In the genomic region with DNA sequence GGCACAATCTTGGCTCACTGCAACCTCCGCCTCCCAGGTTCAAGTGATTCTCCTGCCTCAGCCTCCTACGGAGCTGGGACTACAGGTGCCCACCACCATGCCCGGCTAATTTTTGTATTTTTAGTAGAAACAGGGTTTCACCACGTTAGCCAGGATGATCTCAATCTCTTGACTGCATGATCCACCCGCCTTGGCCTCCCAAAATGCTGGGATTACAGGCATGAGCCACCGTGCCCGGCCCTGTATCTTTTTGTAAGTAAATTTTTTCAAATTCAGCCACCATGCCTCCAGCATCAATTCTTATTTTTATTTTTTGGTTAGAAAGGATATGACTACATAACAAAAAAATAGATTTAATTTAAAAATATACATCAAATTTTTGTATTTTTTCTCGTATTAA, we compare ENCODE assay signal across 9 cellular contexts. TPM values are rescaled to one million over a fixed set of nuclear protein-coding genes. Genes with fewer than 3 reads are reported as not detected.
"Had no signal": no experiment of that assay in that cellular context is flagged by ENCODE, and none has a peak within 500 bp of the region (broad histone marks: within the 10 kb centered on the region; RNA-seq: fewer than 3 reads in every experiment).

No MANE protein-coding gene starts in this region.

RNA-seq across cellular contexts. Expression of gene DKK2, which starts 36.7 kb away (rescaled TPM):
- total RNA-seq: activated naive CD4-positive, alpha-beta T cell treated with anti-CD3 and anti-CD28 coated beads for 36 hours; activated naive CD4-positive, alpha-beta T cell treated with anti-CD3 and anti-CD28 coated beads, Interleukin-2, amount 50 U/mL, for 72 hours; activated naive CD8-positive, alpha-beta T cell treated with anti-CD3 and anti-CD28 coated beads for 36 hours; activated naive CD8-positive, alpha-beta T cell treated with anti-CD3 and anti-CD28 coated beads, Interleukin-2, amount 10 ng/mL, durations not matched to agents 7 days and 5 days; activated T-cell treated with anti-CD3 and anti-CD28 coated beads, Interleukin-2, amount 50 U/mL, for 4 hours; activated T-cell treated with anti-CD3 and anti-CD28 coated beads, Interleukin-2, amount 50 U/mL, for 72 hours; activated T-helper 1 cell treated with anti-CD3 and anti-CD28 coated beads, Interleukin-12 subunit alpha, Interleukin-12 subunit beta, Interleukin-2, Interleukin-4 antibody, amounts not matched to agents 30 ng/mL and 10 ng/mL and 1 ng/mL, durations not matched to agents 14 hours and 24 hours and 36 hours; activated T-helper 2 cell treated with anti-CD3 and anti-CD28 coated beads, Interferon-gamma antibody, Interleukin-2, Interleukin-4, amounts not matched to agents 10 μg/mL and 5 μg/mL and 100 μg/mL, durations not matched to agents 14 hours and 24 hours and 36 hours; bronchial epithelial cell had no signal
